ENCODE assay signal across 9 cellular contexts in genomic region chr2:182717451-182718215, GRCh38. TPM values are rescaled to one million over a fixed set of nuclear protein-coding genes. Genes with fewer than 3 reads are reported as not detected.
DNase-seq lines count a peak whose midpoint lies in the region; ATAC-seq, FAIRE-seq and TF ChIP-seq lines count a peak whose summit lies in the region.
"Had no signal": no experiment of that assay in that cellular context is flagged by ENCODE, and none has a peak within 500 bp of the region (broad histone marks: within the 10 kb centered on the region; RNA-seq: fewer than 3 reads in every experiment).

No MANE protein-coding gene starts in this region.

- no peak overlapping the region for H3K4me3 Mint-ChIP-seq in endothelial cell (ENCODE audit: unreplicated experiment)

- no peaks in the 10 kb centered on the region for H3K9me1 ChIP-seq in endothelial cell of umbilical vein (replicated peaks; ENCODE audit: control insufficient read depth, extremely low read depth, insufficient read depth, low read length)

- H3K27ac ChIP-seq in endothelial cell of umbilical vein (ENCODE audit: insufficient read depth, low read depth, low read length) (no peak overlapping the region), ovary (no peak overlapping the region)
- H3K27ac ChIP-seq: SJSA1 had no signal

- peaks cover 0 to 7% of the 10 kb centered on the region in 2 experiments for H3K36me3 ChIP-seq in endothelial cell of umbilical vein (ENCODE audit: control insufficient read depth in 2 of 2, extremely low read depth in 1 of 2, insufficient read depth in 2 of 2, low read length in 2 of 2)
- no peaks in the 10 kb centered on the region for H3K36me3 ChIP-seq in ovary

- FAIRE-seq in GM12892 (lab: Jason Lieb, UNC), result peak; percentile 83
- FAIRE-seq in endothelial cell of umbilical vein (lab: Jason Lieb, UNC), result peak; percentile 76

- no peak overlapping the region for H3K27ac Mint-ChIP-seq in endothelial cell (ENCODE audit: unreplicated experiment)

- H3K79me2 ChIP-seq in endothelial cell of umbilical vein (ENCODE audit: control insufficient read depth, insufficient read depth, low read length), result peaks cover 21% of the 10 kb centered on the region

- no TSS peak for BruUV-seq in endothelial cell of umbilical vein (replicated peaks; lab: Mats Ljungman, UMichigan)

- TF ChIP-seq CTCF in endothelial cell of umbilical vein (IDR thresholded peaks at IDR 0.05; ENCODE audit: extremely low read depth in 1 of 2, insufficient read depth in 1 of 2, low read depth in 1 of 2, low read length in 2 of 2), result no peak
- TF ChIP-seq CTCF in endothelial cell (IDR thresholded peaks at IDR 0.05; ENCODE audit: unreplicated experiment), result no peak
- no peak for TF ChIP-seq CTCF in ovary (IDR thresholded peaks at IDR 0.05)

- peak overlapping the region in 1 of 3 experiments; percentile 95 for H3K4me3 ChIP-seq in endothelial cell of umbilical vein (replicated peaks in 1 of 3; ENCODE audit: insufficient read depth in 1 of 3, low read depth in 1 of 3, low read length in 3 of 3)
- H3K4me3 ChIP-seq in ovary, result no peak overlapping the region

- intact Hi-C loops in endothelial cell of umbilical vein (cut with micrococcal nuclease), result loop anchor here (5.0 kb wide), 2 partner anchors 530 to 905 kb away; no protein-coding TSS in a partner anchor
- intact Hi-C loops in ovary (cut with DNase I), result no loop called here

- POLR2A ChIA-PET in endothelial cell of umbilical vein (lab: Charles Lee), result no interaction called here

- H4K20me1 ChIP-seq in endothelial cell of umbilical vein (replicated peaks; ENCODE audit: control insufficient read depth, extremely low read depth, insufficient read depth, low read length), result no peaks in the 10 kb centered on the region

- H3K27me3 Mint-ChIP-seq in endothelial cell (ENCODE audit: unreplicated experiment), result peaks cover 2% of the 10 kb centered on the region

- no peaks in the 10 kb centered on the region for H3K27me3 ChIP-seq in endothelial cell of umbilical vein (ENCODE audit: control insufficient read depth in 2 of 2, insufficient read depth in 2 of 2, low read length in 2 of 2)
- no peaks in the 10 kb centered on the region for H3K27me3 ChIP-seq in ovary
- H3K27me3 ChIP-seq: SJSA1 had no signal

- WGBS in ovary, 3 donors, result 53 to 59% (median 58%) methylated on average over 2 of the region's 2 CpGs

- no peak overlapping the region for H2AFZ ChIP-seq in endothelial cell of umbilical vein (ENCODE audit: low read depth, low read length)

- TF ChIP-seq POLR2A in GM12892 (IDR thresholded peaks at IDR 0.05; ENCODE audit: low read depth, low read length), result no peak
- no peak for TF ChIP-seq POLR2A in endothelial cell of umbilical vein (IDR thresholded peaks at IDR 0.05; ENCODE audit: low read depth, low read length)
- no peak for TF ChIP-seq POLR2A in ovary (IDR thresholded peaks at IDR 0.05)

- H3K9ac ChIP-seq in endothelial cell of umbilical vein (replicated peaks; ENCODE audit: extremely low read depth, insufficient read depth, low read length), result no peak overlapping the region

- H3K9me3 ChIP-seq in endothelial cell of umbilical vein (replicated peaks; ENCODE audit: control insufficient read depth, insufficient read depth, low read length) (no peaks in the 10 kb centered on the region), ovary (no peaks in the 10 kb centered on the region)
- H3K9me3 ChIP-seq: SJSA1 had no signal

- no peaks in the 10 kb centered on the region for H3K9me3 Mint-ChIP-seq in endothelial cell (ENCODE audit: unreplicated experiment)

- H3K36me3 Mint-ChIP-seq in endothelial cell (ENCODE audit: low read depth, unreplicated experiment), result no peaks in the 10 kb centered on the region

- ATAC-seq in GM21447 (IDR thresholded peaks at IDR 0.05; ENCODE audit: unreplicated experiment), result peak; percentile 44
- ATAC-seq in HG03575 (IDR thresholded peaks at IDR 0.05; ENCODE audit: extremely low read depth, insufficient number of reproducible peaks, low FRiP score, unreplicated experiment), result peak; percentile 26

- H3K4me1 ChIP-seq in endothelial cell of umbilical vein (ENCODE audit: control insufficient read depth, extremely low read depth, insufficient read depth, low read length), result peaks cover 32% of the 10 kb centered on the region
- peaks cover 1% of the 10 kb centered on the region for H3K4me1 ChIP-seq in ovary (ENCODE audit: insufficient read depth)

- DNase-seq in GM12892 (ENCODE audit: insufficient read length) (peak; percentile 9), endothelial cell of umbilical vein (ENCODE audit: low read depth, low spot score) (peak; percentile 22), NCI-H187 treated with DMSO at 0.1 percent for 48 hours (lab: John Stamatoyannopoulos, UW) (no peak), pons (ENCODE audit: low spot score) (no peak), endothelial cell (ENCODE audit: low spot score) (no peak), ovary (no peak)

- H3K4me1 Mint-ChIP-seq in endothelial cell (ENCODE audit: unreplicated experiment), result peaks cover 4% of the 10 kb centered on the region

- CTCF ChIA-PET in endothelial cell of umbilical vein (lab: Charles Lee), result interaction anchor here (1.0 to 3.7 kb wide), 4 partner anchors 43 to 51 kb away, joined by 3 to 31 read pairs (median 4); no protein-coding TSS in a partner anchor

- dilution Hi-C loops in endothelial cell of umbilical vein (cut with MboI; ENCODE audit: extremely low pct_ligation_motif_present, low sequenced_read_pairs), result no loop called here

- no peak for TF ChIP-seq EP300 in ovary (IDR thresholded peaks at IDR 0.05)

- peak overlapping the region; percentile 93 for H3K4me2 ChIP-seq in endothelial cell of umbilical vein (ENCODE audit: insufficient read depth, low read length)

TF ChIP-seq in endothelial cell of umbilical vein, 7 proteins besides CTCF, POLR2A, EP300 and RAD21:
- TF ChIP-seq GATA2 (IDR thresholded peaks at IDR 0.05; ENCODE audit: insufficient read depth, insufficient read length, low read depth, low read length) (no peak), POLR2AphosphoS5 (IDR thresholded peaks at IDR 0.05; ENCODE audit: insufficient read depth, low read depth, low read length) (no peak)

RNA-seq across cellular contexts. Expression of gene DNAJC10, which starts 1.6 kb away (rescaled TPM):
- 34.3 TPM for polyA plus RNA-seq in GM12892 (2012; ENCODE audit: missing spikeins)
- total RNA-seq in endothelial cell of umbilical vein (171 and 201 TPM in 2 replicates), endothelial cell (ENCODE audit: unreplicated experiment) (158 TPM), ovary (100 to 1,000 TPM in 1 of 7 donors, 10 to 100 TPM in 6; 31.7 to 103 (median 68.4) TPM)
- polyA plus RNA-seq in endothelial cell of umbilical vein (30.8 and 45.1 TPM in 2 replicates), ovary (10 to 100 TPM; 23.4 to 52.3 TPM)
- polyA plus RNA-seq in endothelial cell of umbilical vein (2011; cell fraction: cytosol; rRNA removed), result 39.5 and 46.5 TPM in 2 replicates
- 90.6 and 102 TPM in 2 replicates for polyA plus RNA-seq in endothelial cell of umbilical vein (2011; cell fraction: nucleus; rRNA removed)
- 173 and 189 TPM in 2 replicates for polyA plus RNA-seq in endothelial cell of umbilical vein (2012)
- 92.2 and 114 TPM in 2 replicates for polyA minus RNA-seq in endothelial cell of umbilical vein
- polyA minus RNA-seq in endothelial cell of umbilical vein (2011; cell fraction: cytosol; rRNA and poly(A)+ RNA removed), result 13.7 TPM
- 51.7 and 73.5 TPM in 2 replicates for polyA minus RNA-seq in endothelial cell of umbilical vein (2011; cell fraction: nucleus; rRNA and poly(A)+ RNA removed)

Comparison
In these comparisons a context has a peak if more than half of its experiments do, and no peak if none do; other contexts are left out.
1. DNase-seq: peak in GM12892 (single experiment) and endothelial cell of umbilical vein (single experiment); none in NCI-H187 treated with DMSO at 0.1 percent for 48 hours (single experiment), pons (single experiment), endothelial cell (single experiment) and ovary (0 of 5).